Comparison of ENCODE assay signal across 34 cellular contexts in genomic region chr4:5816851-5817375, GRCh38.
"Had no signal": no experiment of that assay in that cellular context is flagged by ENCODE, and none has a peak within 500 bp of the region (broad histone marks: within the 10 kb centered on the region; RNA-seq: fewer than 3 reads in every experiment).

No MANE protein-coding gene starts in this region.

- H3K27ac ChIP-seq: brain microvascular endothelial cell, coronary artery, dorsolateral prefrontal cortex, esophagus muscularis mucosa, foreskin keratinocyte, gastrocnemius medialis, WERI-Rb-1 had no signal

- H3K27me3 Mint-ChIP-seq: activated B cell treated with CpG ODN at 0.5 μM for 24 hours; activated CD4-positive, alpha-beta memory T cell treated with anti-CD3 and anti-CD28 coated beads for 36 hours; activated CD4-positive, alpha-beta T cell treated with anti-CD3 and anti-CD28 coated beads, Interleukin-2, amount 10 ng/mL, durations not matched to agents 24 days and 14 days; activated CD8-positive, alpha-beta memory T cell treated with anti-CD3 and anti-CD28 coated beads, Interleukin-2, amount 10 ng/mL, durations not matched to agents 7 days and 5 days; activated naive CD8-positive, alpha-beta T cell; central memory CD8-positive, alpha-beta T cell had no signal

- H3K27ac Mint-ChIP-seq: activated B cell treated with CpG ODN at 0.5 μM for 24 hours; activated CD4-positive, alpha-beta memory T cell treated with anti-CD3 and anti-CD28 coated beads for 36 hours; activated CD4-positive, alpha-beta T cell treated with anti-CD3 and anti-CD28 coated beads for 36 hours; activated CD4-positive, alpha-beta T cell treated with anti-CD3 and anti-CD28 coated beads, Interleukin-2, amount 10 ng/mL, durations not matched to agents 24 days and 14 days; activated CD8-positive, alpha-beta memory T cell treated with anti-CD3 and anti-CD28 coated beads, Interleukin-2, amount 10 ng/mL, durations not matched to agents 7 days and 5 days; activated CD8-positive, alpha-beta T cell treated with anti-CD3 and anti-CD28 coated beads, Interleukin-2, amount 10 ng/mL, durations not matched to agents 7 days and 5 days; activated naive CD8-positive, alpha-beta T cell; activated T-helper 1 cell treated with anti-CD3 and anti-CD28 coated beads, Interleukin-12 subunit alpha, Interleukin-12 subunit beta, Interleukin-2, Interleukin-4 antibody, amounts not matched to agents 30 ng/mL and 10 ng/mL and 1 ng/mL, durations not matched to agents 14 hours and 24 hours and 36 hours; activated T-helper 2 cell treated with anti-CD3 and anti-CD28 coated beads, Interferon-gamma antibody, Interleukin-2, Interleukin-4, amounts not matched to agents 10 μg/mL and 5 μg/mL and 100 μg/mL, durations not matched to agents 14 hours and 24 hours and 36 hours; dendritic cell treated with granulocyte-macrophage colony-stimulating factor and Interleukin-4, amounts not matched to agents 40 ng/mL and 50 ng/mL, for 4 days; effector memory CD8-positive, alpha-beta T cell; T-cell; T-helper 1 cell treated with Interleukin-12 subunit alpha and Interleukin-12 subunit beta and Interleukin-4 antibody, amounts not matched to agents 30 μg/mL and 1 μg/mL, for 36 hours; T-helper 2 cell treated with Interferon-gamma antibody and Interleukin-4, amounts not matched to agents 5 μg/mL and 100 μg/mL, for 36 hours had no signal

- H3K4me1 Mint-ChIP-seq: activated B cell treated with CpG ODN at 0.5 μM for 24 hours; activated CD4-positive, alpha-beta T cell treated with anti-CD3 and anti-CD28 coated beads for 36 hours; activated CD4-positive, alpha-beta T cell treated with anti-CD3 and anti-CD28 coated beads, Interleukin-2, amount 10 ng/mL, durations not matched to agents 24 days and 14 days; activated CD8-positive, alpha-beta memory T cell treated with anti-CD3 and anti-CD28 coated beads, Interleukin-2, amount 10 ng/mL, durations not matched to agents 7 days and 5 days; central memory CD8-positive, alpha-beta T cell; T-cell had no signal

- H3K27me3 ChIP-seq: brain microvascular endothelial cell, dorsolateral prefrontal cortex, esophagus muscularis mucosa, foreskin keratinocyte, gastrocnemius medialis had no signal

- H3K4me3 ChIP-seq: coronary artery, dorsolateral prefrontal cortex, esophagus muscularis mucosa, gastrocnemius medialis had no signal

- H3K9me3 ChIP-seq: esophagus muscularis mucosa, gastrocnemius medialis had no signal

- H3K36me3 Mint-ChIP-seq: activated CD4-positive, alpha-beta memory T cell treated with anti-CD3 and anti-CD28 coated beads for 36 hours; activated CD8-positive, alpha-beta memory T cell treated with anti-CD3 and anti-CD28 coated beads, Interleukin-2, amount 10 ng/mL, durations not matched to agents 7 days and 5 days; activated naive CD8-positive, alpha-beta T cell; T-cell had no signal

- H3K36me3 ChIP-seq: gastrocnemius medialis had no signal

- H3K4me1 ChIP-seq: esophagus muscularis mucosa, foreskin keratinocyte, gastrocnemius medialis had no signal

- H3K4me3 Mint-ChIP-seq: activated B cell treated with CpG ODN at 0.5 μM for 24 hours; activated CD4-positive, alpha-beta memory T cell treated with anti-CD3 and anti-CD28 coated beads for 36 hours; activated CD4-positive, alpha-beta T cell treated with anti-CD3 and anti-CD28 coated beads for 36 hours; activated CD4-positive, alpha-beta T cell treated with anti-CD3 and anti-CD28 coated beads, Interleukin-2, amount 10 ng/mL, durations not matched to agents 24 days and 14 days; activated CD8-positive, alpha-beta memory T cell treated with anti-CD3 and anti-CD28 coated beads, Interleukin-2, amount 10 ng/mL, durations not matched to agents 7 days and 5 days; activated CD8-positive, alpha-beta T cell treated with anti-CD3 and anti-CD28 coated beads, Interleukin-2, amount 10 ng/mL, durations not matched to agents 7 days and 5 days; activated naive CD8-positive, alpha-beta T cell; activated T-helper 1 cell treated with anti-CD3 and anti-CD28 coated beads, Interleukin-12 subunit alpha, Interleukin-12 subunit beta, Interleukin-2, Interleukin-4 antibody, amounts not matched to agents 30 ng/mL and 10 ng/mL and 1 ng/mL, durations not matched to agents 14 hours and 24 hours and 36 hours; central memory CD8-positive, alpha-beta T cell; dendritic cell treated with granulocyte-macrophage colony-stimulating factor and Interleukin-4, amounts not matched to agents 40 ng/mL and 50 ng/mL, for 4 days; effector memory CD8-positive, alpha-beta T cell; T-cell; T-helper 1 cell treated with Interleukin-12 subunit alpha and Interleukin-12 subunit beta and Interleukin-4 antibody, amounts not matched to agents 30 μg/mL and 1 μg/mL, for 36 hours; T-helper 2 cell treated with Interferon-gamma antibody and Interleukin-4, amounts not matched to agents 5 μg/mL and 100 μg/mL, for 36 hours had no signal

- ATAC-seq: activated CD4-positive, alpha-beta T cell treated with anti-CD3 and anti-CD28 coated beads for 36 hours; activated CD8-positive, alpha-beta memory T cell treated with anti-CD3 and anti-CD28 coated beads, Interleukin-2, amount 10 ng/mL, durations not matched to agents 7 days and 5 days; activated CD8-positive, alpha-beta T cell treated with anti-CD3 and anti-CD28 coated beads, Interleukin-2, amount 10 ng/mL, durations not matched to agents 7 days and 5 days; effector memory CD8-positive, alpha-beta T cell; foreskin keratinocyte; gastrocnemius medialis; T-cell had no signal

- DNase-seq: activated B cell treated with CpG ODN at 0.5 μM for 24 hours; activated CD4-positive, alpha-beta memory T cell treated with anti-CD3 and anti-CD28 coated beads for 36 hours; activated CD4-positive, alpha-beta T cell treated with anti-CD3 and anti-CD28 coated beads for 36 hours; activated CD4-positive, alpha-beta T cell treated with anti-CD3 and anti-CD28 coated beads, Interleukin-2, amount 10 ng/mL, durations not matched to agents 24 days and 14 days; activated CD4-positive, CD25-positive, alpha-beta regulatory T cell treated with anti-CD3 and anti-CD28 coated beads, Interleukin-2, amount 50 U/mL, for 72 hours; activated CD8-positive, alpha-beta memory T cell treated with anti-CD3 and anti-CD28 coated beads, Interleukin-2, amount 10 ng/mL, durations not matched to agents 7 days and 5 days; activated CD8-positive, alpha-beta memory T cell treated with anti-CD3 and anti-CD28 coated beads, Interleukin-2, amount 50 U/mL, for 4 hours; activated CD8-positive, alpha-beta T cell treated with anti-CD3 and anti-CD28 coated beads, Interleukin-2, amount 10 ng/mL, durations not matched to agents 7 days and 5 days; activated gamma-delta T cell treated with Interleukin-2 at 50 U/mL for 16 hours; activated naive CD4-positive, alpha-beta T cell treated with anti-CD3 and anti-CD28 coated beads, Interleukin-2, amount 50 U/mL, for 16 hours; activated naive CD4-positive, alpha-beta T cell treated with Interleukin-2 at 50 U/mL for 16 hours; activated T-cell treated with anti-CD3 and anti-CD28 coated beads, Interleukin-2, amount 50 U/mL, for 1 hour; activated T-cell treated with anti-CD3 and anti-CD28 coated beads, Interleukin-2, amount 50 U/mL, for 48 hours; amniotic stem cell; anterior cingulate cortex; brain microvascular endothelial cell; effector memory CD8-positive, alpha-beta T cell; erythroblast; foreskin keratinocyte; gastrocnemius medialis; SW 1271; T-cell; T1000; WERI-Rb-1 had no signal
